Comparison of ENCODE assay signal across 1 cellular context in the genomic region with DNA sequence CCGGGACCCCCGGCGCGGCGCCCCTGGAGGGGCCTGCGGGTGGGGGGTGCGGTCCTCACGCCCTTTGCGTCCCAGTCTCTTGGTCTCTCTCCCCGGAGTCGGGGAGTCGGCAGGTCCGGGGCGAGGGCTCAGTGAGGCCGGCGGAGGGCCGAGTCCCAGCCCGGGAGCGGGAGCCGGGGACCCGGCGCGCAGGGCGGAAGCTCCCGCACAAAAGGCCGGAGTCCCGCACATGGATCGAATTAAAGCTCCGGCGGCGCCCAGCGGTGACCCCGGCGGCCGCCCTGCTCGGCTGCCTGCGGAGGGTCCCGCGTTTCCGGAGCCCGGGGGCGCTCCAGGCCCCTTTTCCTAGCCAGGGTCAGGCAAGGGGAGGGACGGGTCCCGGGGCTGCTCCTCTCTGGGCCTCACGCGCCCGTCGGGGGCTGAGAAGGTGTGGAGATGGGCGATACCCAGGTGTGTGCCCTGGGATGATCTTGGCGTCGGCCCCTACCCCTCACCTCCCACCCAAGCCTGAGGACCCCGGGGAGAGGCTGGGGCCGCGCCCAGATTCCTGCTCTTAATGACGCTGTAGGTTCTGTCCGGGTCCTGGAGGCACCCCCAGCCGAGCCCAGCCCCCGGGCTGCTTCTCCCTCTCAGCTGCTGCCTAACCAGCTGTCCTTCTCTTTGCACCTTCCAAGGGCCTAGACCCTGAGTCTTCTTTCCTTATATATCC.
A peak's percentile ranks its signal among the peaks of the same experiment; 100 is the strongest.
TF ChIP-seq lines count a peak whose summit lies in the region.

No MANE protein-coding gene starts in this region.

TF ChIP-seq in A549, 52 proteins besides CTCF, POLR2A, EP300 and RAD21 (continued from another document):
- TF ChIP-seq PHF8 (IDR thresholded peaks at IDR 0.05; ENCODE audit: borderline replicate concordance, low read depth) (peak; percentile 42; the same call in 1 of the 2 replicates), RNF2 (IDR thresholded peaks at IDR 0.05; ENCODE audit: borderline replicate concordance, low read depth) (0 out of 2 replicates have a peak, but pooled peaks have one; percentile 34)
